In the genomic region with DNA sequence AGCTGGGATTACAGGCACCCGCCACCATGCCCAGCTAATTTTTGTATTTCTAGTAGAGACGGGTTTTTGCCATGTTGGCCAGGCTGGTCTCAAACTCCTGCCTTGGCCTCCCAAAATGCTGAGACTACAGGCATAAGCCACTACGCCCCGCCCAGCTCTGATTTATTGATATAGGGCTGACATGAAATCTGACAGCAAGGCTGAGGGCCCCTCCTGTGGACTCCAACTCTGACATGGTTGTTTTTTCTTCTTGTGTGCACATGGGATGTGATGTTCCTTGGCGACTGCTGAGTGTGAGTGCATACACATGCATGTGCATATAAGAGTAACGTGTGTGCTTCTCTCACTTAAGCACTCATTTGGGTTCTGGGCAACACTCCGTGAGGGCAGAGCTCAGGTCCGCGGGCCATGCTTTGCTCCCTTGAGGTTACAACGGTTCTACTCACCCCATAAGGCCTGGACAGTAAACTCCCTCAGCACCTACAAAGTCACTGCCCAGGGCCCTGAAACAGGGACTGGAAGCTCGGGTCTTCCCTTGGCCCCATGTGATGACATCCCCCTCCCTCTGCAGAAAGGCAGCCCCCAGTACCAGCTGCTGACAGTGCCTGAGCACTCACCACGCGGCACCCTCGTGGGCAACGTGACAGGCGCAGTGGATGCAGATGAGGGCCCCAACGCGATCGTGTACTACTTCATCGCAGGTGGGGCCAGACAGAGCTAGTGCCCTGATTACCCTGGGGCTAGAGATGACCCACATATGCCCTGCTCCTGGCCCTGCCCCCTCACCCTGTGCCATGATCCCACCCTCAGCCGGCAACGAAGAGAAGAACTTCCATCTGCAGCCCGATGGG, we compare ENCODE assay signal across 1 cellular context.
TF ChIP-seq lines count a peak whose summit lies in the region.

No MANE protein-coding gene starts in this region.

TF ChIP-seq in K562, 482 proteins besides CTCF, POLR2A, EP300 and RAD21 (continued from another document):
- TF ChIP-seq, protein P1, sequence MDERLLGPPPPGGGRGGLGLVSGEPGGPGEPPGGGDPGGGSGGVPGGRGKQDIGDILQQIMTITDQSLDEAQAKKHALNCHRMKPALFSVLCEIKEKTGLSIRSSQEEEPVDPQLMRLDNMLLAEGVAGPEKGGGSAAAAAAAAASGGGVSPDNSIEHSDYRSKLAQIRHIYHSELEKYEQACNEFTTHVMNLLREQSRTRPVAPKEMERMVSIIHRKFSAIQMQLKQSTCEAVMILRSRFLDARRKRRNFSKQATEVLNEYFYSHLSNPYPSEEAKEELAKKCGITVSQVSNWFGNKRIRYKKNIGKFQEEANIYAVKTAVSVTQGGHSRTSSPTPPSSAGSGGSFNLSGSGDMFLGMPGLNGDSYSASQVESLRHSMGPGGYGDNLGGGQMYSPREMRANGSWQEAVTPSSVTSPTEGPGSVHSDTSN (CRISPR knock-in tag; IDR thresholded peaks at IDR 0.05; ENCODE audit: low read depth): no peak
- TF ChIP-seq, protein P1 (tag; conservative IDR thresholded peaks at IDR 0.05; ENCODE audit: low read depth): peak; percentile 70
- TF ChIP-seq ZNF274 (IDR thresholded peaks at IDR 0.05; ENCODE audit: borderline replicate concordance, low read depth, low read length) (no peak), FOSL1 (tag; conservative IDR thresholded peaks at IDR 0.05) (0 out of 2 replicates have a peak, but pooled peaks have one; percentile 10), SUPT5H (IDR thresholded peaks at IDR 0.05) (no peak), ETS2 (tag; IDR thresholded peaks at IDR 0.05; ENCODE audit: borderline replicate concordance, poor library complexity, severe bottlenecking) (no peak), ZNF280A (IDR thresholded peaks at IDR 0.05; ENCODE audit: low read depth, partially characterized antibody) (no peak), TFAP4 (CRISPR knock-in tag; IDR thresholded peaks at IDR 0.05; ENCODE audit: borderline replicate concordance) (0 out of 2 replicates have a peak, but pooled peaks have one; percentile 4), NR4A1 (CRISPR knock-in tag; IDR thresholded peaks at IDR 0.05) (no peak), NR4A1 (tag; IDR thresholded peaks at IDR 0.05) (no peak)
- TF ChIP-seq, protein P2, sequence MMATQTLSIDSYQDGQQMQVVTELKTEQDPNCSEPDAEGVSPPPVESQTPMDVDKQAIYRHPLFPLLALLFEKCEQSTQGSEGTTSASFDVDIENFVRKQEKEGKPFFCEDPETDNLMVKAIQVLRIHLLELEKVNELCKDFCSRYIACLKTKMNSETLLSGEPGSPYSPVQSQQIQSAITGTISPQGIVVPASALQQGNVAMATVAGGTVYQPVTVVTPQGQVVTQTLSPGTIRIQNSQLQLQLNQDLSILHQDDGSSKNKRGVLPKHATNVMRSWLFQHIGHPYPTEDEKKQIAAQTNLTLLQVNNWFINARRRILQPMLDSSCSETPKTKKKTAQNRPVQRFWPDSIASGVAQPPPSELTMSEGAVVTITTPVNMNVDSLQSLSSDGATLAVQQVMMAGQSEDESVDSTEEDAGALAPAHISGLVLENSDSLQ (IDR thresholded peaks at IDR 0.05): peak; percentile 83
